ENCODE assay signal across 7 cellular contexts in genomic region chr2:222318026-222318711, GRCh38. TPM values are rescaled to one million over a fixed set of nuclear protein-coding genes. Genes with fewer than 3 reads are reported as not detected.
DNase-seq lines count a peak whose midpoint lies in the region; ATAC-seq and TF ChIP-seq lines count a peak whose summit lies in the region.

No MANE protein-coding gene starts in this region.

- H3K4me1 ChIP-seq in parathyroid adenoma, result no peaks in the 10 kb centered on the region

- H3K27ac ChIP-seq in parathyroid adenoma, result no peak overlapping the region

- peaks cover 56% of the 10 kb centered on the region for H3K27me3 Mint-ChIP-seq in activated naive CD4-positive, alpha-beta T cell treated with anti-CD3 and anti-CD28 coated beads, Interleukin-2, amount 50 U/mL, for 24 hours

- no peaks in the 10 kb centered on the region for H3K36me3 Mint-ChIP-seq in activated naive CD4-positive, alpha-beta T cell treated with anti-CD3 and anti-CD28 coated beads, Interleukin-2, amount 50 U/mL, for 24 hours

- peak overlapping the region; percentile 73 for H3K4me2 ChIP-seq in parathyroid adenoma (ENCODE audit: low read length)

- H3K9me3 Mint-ChIP-seq in activated naive CD4-positive, alpha-beta T cell treated with anti-CD3 and anti-CD28 coated beads, Interleukin-2, amount 50 U/mL, for 24 hours, result no peaks in the 10 kb centered on the region

- no peak overlapping the region for H3K9ac ChIP-seq in parathyroid adenoma

- no peaks in the 10 kb centered on the region for H3K36me3 ChIP-seq in parathyroid adenoma (ENCODE audit: control insufficient read depth, insufficient read depth, low read length)

- peak; percentile 52 for TF ChIP-seq CTCF in GM20000 (IDR thresholded peaks at IDR 0.05; ENCODE audit: extremely low read depth, missing control alignments)
- peak; percentile 43 for TF ChIP-seq CTCF in parathyroid adenoma (IDR thresholded peaks at IDR 0.05)

- H3K27me3 ChIP-seq in parathyroid adenoma (ENCODE audit: control insufficient read depth, insufficient read depth, low read length), result no peaks in the 10 kb centered on the region

- peak overlapping the region; percentile 85 for H2AFZ ChIP-seq in parathyroid adenoma

- DNase-seq in GDM1 (lab: John Stamatoyannopoulos, UW), result peak; percentile 26
- peak; percentile 84 for DNase-seq in GM20000 (ENCODE audit: low spot score)
- DNase-seq in NCI-H69 (lab: John Stamatoyannopoulos, UW), result peak; percentile 79
- peak; percentile 70 for DNase-seq in Right ventricle myocardium superior

- H3K4me3 ChIP-seq in parathyroid adenoma (ENCODE audit: low read depth, low read length), result peak overlapping the region; percentile 37

- no peaks in the 10 kb centered on the region for H3K79me2 ChIP-seq in parathyroid adenoma

- peaks cover 11% of the 10 kb centered on the region for H3K4me1 Mint-ChIP-seq in activated naive CD4-positive, alpha-beta T cell treated with anti-CD3 and anti-CD28 coated beads, Interleukin-2, amount 50 U/mL, for 24 hours

- no peaks in the 10 kb centered on the region for H3K9me3 ChIP-seq in parathyroid adenoma (ENCODE audit: control insufficient read depth, low read length)

- intact Hi-C loops in Right ventricle myocardium superior (cut with DNase I), result loop anchor here (5.0 kb wide), 1 partner anchor 244 kb away; no protein-coding TSS in a partner anchor

- peak overlapping the region; percentile 88 for H3K4me3 Mint-ChIP-seq in activated naive CD4-positive, alpha-beta T cell treated with anti-CD3 and anti-CD28 coated beads, Interleukin-2, amount 50 U/mL, for 24 hours

- H3K27ac Mint-ChIP-seq in activated naive CD4-positive, alpha-beta T cell treated with anti-CD3 and anti-CD28 coated beads, Interleukin-2, amount 50 U/mL, for 24 hours, result peak overlapping the region; percentile 62

- ATAC-seq in HG03521 (IDR thresholded peaks at IDR 0.05; ENCODE audit: unreplicated experiment) (peak; percentile 43), Right ventricle myocardium superior (ENCODE audit: poor library complexity) (peak; percentile 84)

RNA-seq across cellular contexts. Expression of gene PAX3, which starts 19.4 kb away (rescaled TPM):
- total RNA-seq in Right ventricle myocardium superior, result not detected

Comparison
In these comparisons a context has a peak if more than half of its experiments do, and no peak if none do; other contexts are left out.
1. DNase-seq: peak in every context shown above with its lines; median percentile 84 in GM20000; 79 in NCI-H69; 70 in Right ventricle myocardium superior; 26 in GDM1.